In genomic region chr11:111936045-111936400, GRCh38 we compare ENCODE assay signal across 9 cellular contexts. TPM values are rescaled to one million over a fixed set of nuclear protein-coding genes. Genes with fewer than 3 reads are reported as not detected.
DNase-seq lines count a peak whose midpoint lies in the region; ATAC-seq lines count a peak whose summit lies in the region.
"Had no signal": no experiment of that assay in that cellular context is flagged by ENCODE, and none has a peak within 500 bp of the region (broad histone marks: within the 10 kb centered on the region; RNA-seq: fewer than 3 reads in every experiment).

No MANE protein-coding gene starts in this region.

- POLR2A ChIA-PET in activated CD8-positive, alpha-beta T cell treated with anti-CD3 and anti-CD28 coated beads, Interleukin-2, amount 10 ng/mL, durations not matched to agents 7 days and 5 days (lab: Charles Lee), result interaction anchor here (0.7 to 1.6 kb wide), 5 partner anchors 9 to 170 kb away, joined by 3 to 7 read pairs (median 4); partner anchors contain the start of gene ALG9

- H3K27ac Mint-ChIP-seq in T-helper 1 cell treated with Interleukin-12 subunit alpha and Interleukin-12 subunit beta and Interleukin-4 antibody, amounts not matched to agents 30 μg/mL and 1 μg/mL, for 36 hours, result peak overlapping the region; percentile 71
- H3K27ac Mint-ChIP-seq in activated CD8-positive, alpha-beta T cell treated with anti-CD3 and anti-CD28 coated beads, Interleukin-2, amount 10 ng/mL, durations not matched to agents 7 days and 5 days, result no peak overlapping the region
- H3K27ac Mint-ChIP-seq in immature natural killer cell, result no peak overlapping the region

- no peaks in the 10 kb centered on the region for H3K36me3 ChIP-seq in stomach smooth muscle (ENCODE audit: control insufficient read depth in 2 of 2, insufficient read depth in 2 of 2, low read length in 2 of 2)

- H3K9me3 Mint-ChIP-seq in T-helper 1 cell treated with Interleukin-12 subunit alpha and Interleukin-12 subunit beta and Interleukin-4 antibody, amounts not matched to agents 30 μg/mL and 1 μg/mL, for 36 hours, result no peaks in the 10 kb centered on the region
- H3K9me3 Mint-ChIP-seq in activated CD8-positive, alpha-beta T cell treated with anti-CD3 and anti-CD28 coated beads, Interleukin-2, amount 10 ng/mL, durations not matched to agents 7 days and 5 days (ENCODE audit: insufficient read depth), result no peaks in the 10 kb centered on the region
- H3K9me3 Mint-ChIP-seq in immature natural killer cell, result no peaks in the 10 kb centered on the region

- H3K4me3 ChIP-seq in stomach smooth muscle (ENCODE audit: low read length in 2 of 2), result peak overlapping the region; percentile 86 to 88

- H3K4me1 Mint-ChIP-seq in T-helper 1 cell treated with Interleukin-12 subunit alpha and Interleukin-12 subunit beta and Interleukin-4 antibody, amounts not matched to agents 30 μg/mL and 1 μg/mL, for 36 hours (ENCODE audit: low read depth), result peaks cover 41% of the 10 kb centered on the region
- peaks cover 39% of the 10 kb centered on the region for H3K4me1 Mint-ChIP-seq in activated CD8-positive, alpha-beta T cell treated with anti-CD3 and anti-CD28 coated beads, Interleukin-2, amount 10 ng/mL, durations not matched to agents 7 days and 5 days (ENCODE audit: low read depth)
- H3K4me1 Mint-ChIP-seq in immature natural killer cell, result peaks cover 21 to 47% of the 10 kb centered on the region in 2 donors

- H3K27me3 ChIP-seq in stomach smooth muscle (ENCODE audit: control insufficient read depth in 1 of 2, insufficient read depth in 2 of 2, low read length in 2 of 2), result no peaks in the 10 kb centered on the region

- H3K4me3 Mint-ChIP-seq in T-helper 1 cell treated with Interleukin-12 subunit alpha and Interleukin-12 subunit beta and Interleukin-4 antibody, amounts not matched to agents 30 μg/mL and 1 μg/mL, for 36 hours, result peak overlapping the region; percentile 35
- peak overlapping the region; percentile 79 for H3K4me3 Mint-ChIP-seq in activated CD8-positive, alpha-beta T cell treated with anti-CD3 and anti-CD28 coated beads, Interleukin-2, amount 10 ng/mL, durations not matched to agents 7 days and 5 days
- H3K4me3 Mint-ChIP-seq in immature natural killer cell, result peak overlapping the region in 4 of 5 donors; percentile 76 to 86 (median 84)

- no peaks in the 10 kb centered on the region for H3K27me3 Mint-ChIP-seq in T-helper 1 cell treated with Interleukin-12 subunit alpha and Interleukin-12 subunit beta and Interleukin-4 antibody, amounts not matched to agents 30 μg/mL and 1 μg/mL, for 36 hours (ENCODE audit: low read depth)
- no peaks in the 10 kb centered on the region for H3K27me3 Mint-ChIP-seq in activated CD8-positive, alpha-beta T cell treated with anti-CD3 and anti-CD28 coated beads, Interleukin-2, amount 10 ng/mL, durations not matched to agents 7 days and 5 days (ENCODE audit: low read depth)
- peaks cover 1 to 4% (median 4%) of the 10 kb centered on the region in 3 donors for H3K27me3 Mint-ChIP-seq in immature natural killer cell (ENCODE audit: low read depth in 3 of 3)

- H3K9ac ChIP-seq in stomach smooth muscle (ENCODE audit: low read length in 2 of 2), result peak overlapping the region; percentile 58 to 80

- H3K36me3 Mint-ChIP-seq in T-helper 1 cell treated with Interleukin-12 subunit alpha and Interleukin-12 subunit beta and Interleukin-4 antibody, amounts not matched to agents 30 μg/mL and 1 μg/mL, for 36 hours (ENCODE audit: low read depth), result no peaks in the 10 kb centered on the region
- no peaks in the 10 kb centered on the region for H3K36me3 Mint-ChIP-seq in activated CD8-positive, alpha-beta T cell treated with anti-CD3 and anti-CD28 coated beads, Interleukin-2, amount 10 ng/mL, durations not matched to agents 7 days and 5 days (ENCODE audit: low read depth)
- no peaks in the 10 kb centered on the region for H3K36me3 Mint-ChIP-seq in immature natural killer cell

- peaks cover 48% of the 10 kb centered on the region for H3K4me1 ChIP-seq in stomach smooth muscle (ENCODE audit: control insufficient read depth, insufficient read depth, low read length)

- no peak for ATAC-seq in activated CD8-positive, alpha-beta T cell treated with anti-CD3 and anti-CD28 coated beads, Interleukin-2, amount 10 ng/mL, durations not matched to agents 7 days and 5 days
- ATAC-seq in GM19463 (IDR thresholded peaks at IDR 0.05; ENCODE audit: unreplicated experiment) (no peak), HG03520 (IDR thresholded peaks at IDR 0.05; ENCODE audit: unreplicated experiment) (no peak), HG02970 (IDR thresholded peaks at IDR 0.05; ENCODE audit: low FRiP score, unreplicated experiment) (no peak)

- DNase-seq in T-helper 1 cell (no peak), immature natural killer cell (no peak)
- no peak for DNase-seq in activated CD8-positive, alpha-beta T cell treated with anti-CD3 and anti-CD28 coated beads, Interleukin-2, amount 10 ng/mL, durations not matched to agents 7 days and 5 days

- peak overlapping the region; percentile 84 for H3K27ac ChIP-seq in stomach smooth muscle (ENCODE audit: low read length)

- CTCF ChIA-PET in activated CD8-positive, alpha-beta T cell treated with anti-CD3 and anti-CD28 coated beads, Interleukin-2, amount 10 ng/mL, durations not matched to agents 7 days and 5 days (lab: Charles Lee), result interaction anchor here (1.1 to 13.6 kb wide), 7 partner anchors 10 to 345 kb away, joined by 3 to 261 read pairs (median 5); no protein-coding TSS in a partner anchor

- no peaks in the 10 kb centered on the region for H3K9me3 ChIP-seq in stomach smooth muscle (ENCODE audit: control insufficient read depth in 2 of 2, low read length in 2 of 2)

RNA-seq across cellular contexts. Expression of gene DIXDC1, which starts 1.1 kb away (rescaled TPM):
- 1 to 10 TPM; 3.1 to 5.1 TPM for total RNA-seq in activated CD8-positive, alpha-beta T cell treated with anti-CD3 and anti-CD28 coated beads, Interleukin-2, amount 10 ng/mL, durations not matched to agents 7 days and 5 days
- not detected for polyA plus RNA-seq in immature natural killer cell

RNA-seq across cellular contexts. Expression of gene C11orf52, which starts 17.3 kb away (rescaled TPM):
- not detected for total RNA-seq in activated CD8-positive, alpha-beta T cell treated with anti-CD3 and anti-CD28 coated beads, Interleukin-2, amount 10 ng/mL, durations not matched to agents 7 days and 5 days
- not detected for polyA plus RNA-seq in immature natural killer cell

RNA-seq across cellular contexts. Expression of gene HSPB2, which starts 23.5 kb away (rescaled TPM):
- not detected for total RNA-seq in activated CD8-positive, alpha-beta T cell treated with anti-CD3 and anti-CD28 coated beads, Interleukin-2, amount 10 ng/mL, durations not matched to agents 7 days and 5 days
- polyA plus RNA-seq in immature natural killer cell, result not detected
- total RNA-seq: bronchial epithelial cell had no signal

RNA-seq across cellular contexts. Expression of gene CRYAB, which starts 24.5 kb away (rescaled TPM):
- not detected for total RNA-seq in activated CD8-positive, alpha-beta T cell treated with anti-CD3 and anti-CD28 coated beads, Interleukin-2, amount 10 ng/mL, durations not matched to agents 7 days and 5 days
- polyA plus RNA-seq in immature natural killer cell, result not detected
- total RNA-seq: bronchial epithelial cell had no signal

RNA-seq across cellular contexts. Expression of gene CFAP68, which starts 56.7 kb away (rescaled TPM):
- 10 to 100 TPM; 17.8 to 18.3 TPM for total RNA-seq in activated CD8-positive, alpha-beta T cell treated with anti-CD3 and anti-CD28 coated beads, Interleukin-2, amount 10 ng/mL, durations not matched to agents 7 days and 5 days
- polyA plus RNA-seq in immature natural killer cell, result 10 to 100 TPM; 12.4 to 14.5 (median 12.6) TPM
